ENCODE assay signal across 23 cellular contexts in genomic region chr4:61446957-61447356, GRCh38.
DNase-seq lines count a peak whose midpoint lies in the region; ATAC-seq and TF ChIP-seq lines count a peak whose summit lies in the region.
"Had no signal": no experiment of that assay in that cellular context is flagged by ENCODE, and none has a peak within 500 bp of the region (broad histone marks: within the 10 kb centered on the region; RNA-seq: fewer than 3 reads in every experiment).

No MANE protein-coding gene starts in this region.

- no peaks in the 10 kb centered on the region for H3K9me3 ChIP-seq in SK-N-MC (ENCODE audit: low read depth, low read length)
- no peaks in the 10 kb centered on the region for H3K9me3 ChIP-seq in osteoblast (ENCODE audit: low read depth, low read length)
- no peaks in the 10 kb centered on the region for H3K9me3 ChIP-seq in gastrocnemius medialis
- H3K9me3 ChIP-seq: Caco-2, SJCRH30 had no signal

- H3K4me2 ChIP-seq in osteoblast (ENCODE audit: insufficient read depth, low read length): no peak overlapping the region
- H3K4me2 ChIP-seq: KMS-11, PC-9 had no signal

- no peaks in the 10 kb centered on the region for H4K20me1 ChIP-seq in osteoblast (ENCODE audit: insufficient read depth, low read length)

- DNase-seq in G401 (ENCODE audit: low spot score) (peak; percentile 39), SK-N-MC (ENCODE audit: low read depth, low spot score) (no peak), osteoblast (ENCODE audit: insufficient read length, low spot score, missing footprints) (peak; percentile 0), NCI-H187 treated with DMSO at 0.1 percent for 48 hours (lab: John Stamatoyannopoulos, UW) (no peak), gastrocnemius medialis (no peak)
- DNase-seq in activated naive CD4-positive, alpha-beta T cell treated with anti-CD3 and anti-CD28 coated beads, Interleukin-2, amount 50 U/mL, for 16 hours: no peak
- DNase-seq: C1 segment of cervical spinal cord; Caco-2; CD4-positive, alpha-beta memory T cell; GDM1; HCEC 1CT; IMR-90; MM.1S; NCI-H1417 treated with DMSO at 0.1 percent for 48 hours; NCI-H1930; NCI-H510A; NCI-H774; PC-9; SJCRH30 had no signal

- peak; percentile 66; the same call in 1 of the 2 replicates for TF ChIP-seq EP300 in Ishikawa (IDR thresholded peaks at IDR 0.05; ENCODE audit: borderline replicate concordance)

- intact Hi-C loops in gastrocnemius medialis (cut with DNase I; ENCODE audit: low total_unique reads): no loop called here

- no peaks in the 10 kb centered on the region for H3K79me2 ChIP-seq in osteoblast (ENCODE audit: insufficient read depth, low read length)

- in situ Hi-C loops in G401 (cut with HindIII; ENCODE audit: low sequenced_read_pairs): no loop called here
- in situ Hi-C loops in gastrocnemius medialis (cut with MboI; ENCODE audit: low sequenced_read_pairs in 4 of 4): no loop called here

- H3K4me3 ChIP-seq in SK-N-MC (peak overlapping the region; percentile 24; the same call in 1 of the 2 replicates), osteoblast (ENCODE audit: insufficient read depth, low read length) (no peak overlapping the region), gastrocnemius medialis (no peak overlapping the region)
- H3K4me3 ChIP-seq: GM12878, PC-9, SJCRH30 had no signal

- no peak for ATAC-seq in gastrocnemius medialis
- ATAC-seq: GM12878, Right ventricle myocardium inferior had no signal

- H3K36me3 ChIP-seq in SK-N-MC (ENCODE audit: insufficient read depth, low read length) (no peaks in the 10 kb centered on the region), osteoblast (ENCODE audit: insufficient read depth, low read length) (no peaks in the 10 kb centered on the region), gastrocnemius medialis (no peaks in the 10 kb centered on the region)
- H3K36me3 ChIP-seq: SJCRH30 had no signal

- no peak overlapping the region for H3K9ac ChIP-seq in SK-N-MC (ENCODE audit: insufficient read length)
- H3K9ac ChIP-seq: KMS-11 had no signal

- TF ChIP-seq POLR2A in gastrocnemius medialis (IDR thresholded peaks at IDR 0.05): no peak

- TF ChIP-seq RAD21 in Ishikawa (IDR thresholded peaks at IDR 0.05; ENCODE audit: low read depth): no peak

- no peak overlapping the region for H2AFZ ChIP-seq in osteoblast (ENCODE audit: low read length)
- H2AFZ ChIP-seq: PC-9 had no signal

- H3K27ac ChIP-seq in SK-N-MC: no peak overlapping the region; the same call in 1 of the 2 replicates
- H3K27ac ChIP-seq in osteoblast (ENCODE audit: low read depth, low read length): no peak overlapping the region
- no peak overlapping the region for H3K27ac ChIP-seq in gastrocnemius medialis
- H3K27ac ChIP-seq: KMS-11, PC-9, SJCRH30 had no signal

- H3K27me3 ChIP-seq in osteoblast (ENCODE audit: insufficient read depth, low read length) (no peaks in the 10 kb centered on the region), gastrocnemius medialis (no peaks in the 10 kb centered on the region)
- H3K27me3 ChIP-seq: SJCRH30 had no signal

- H3K4me1 ChIP-seq in osteoblast (ENCODE audit: insufficient read depth, low read length) (no peaks in the 10 kb centered on the region), gastrocnemius medialis (no peaks in the 10 kb centered on the region)
- H3K4me1 ChIP-seq: SJCRH30 had no signal

- no peak for TF ChIP-seq CTCF in osteoblast (IDR thresholded peaks at IDR 0.05; ENCODE audit: extremely low read depth, low read depth, low read length)
- TF ChIP-seq CTCF in gastrocnemius medialis (IDR thresholded peaks at IDR 0.05 in 4 of 5, conservative IDR thresholded peaks at IDR 0.05 in 1 of 5): no peak

TF ChIP-seq in Ishikawa, 13 proteins besides CTCF, POLR2A, EP300 and RAD21:
- TF ChIP-seq USF1 (IDR thresholded peaks at IDR 0.05): no peak
- TF ChIP-seq NFIC (IDR thresholded peaks at IDR 0.05): peak; percentile 82
- TF ChIP-seq EGR1 (IDR thresholded peaks at IDR 0.05): no peak
- 0 out of 2 replicates have a peak, but pooled peaks have one; percentile 1 for TF ChIP-seq CEBPB (IDR thresholded peaks at IDR 0.05)
- TF ChIP-seq TEAD4 (IDR thresholded peaks at IDR 0.05): peak; percentile 35; the same call in 1 of the 2 replicates
- TF ChIP-seq TCF12 (IDR thresholded peaks at IDR 0.05; ENCODE audit: low read depth): 0 out of 2 replicates have a peak, but pooled peaks have one; percentile 33
- no peak for TF ChIP-seq YY1 (IDR thresholded peaks at IDR 0.05; ENCODE audit: low read depth)
TF ChIP-seq in Ishikawa: peak in this region for 4.

Comparison
In these comparisons a context has a peak if more than half of its experiments do, and no peak if none do; other contexts are left out.
1. DNase-seq: peak in G401 (single experiment) and osteoblast (single experiment); none in SK-N-MC (single experiment), NCI-H187 treated with DMSO at 0.1 percent for 48 hours (single experiment), gastrocnemius medialis (0 of 2) and activated naive CD4-positive, alpha-beta T cell treated with anti-CD3 and anti-CD28 coated beads, Interleukin-2, amount 50 U/mL, for 16 hours (single experiment).